15 cellular contexts compared by ENCODE assay signal in genomic region chr15:26391556-26392229, GRCh38.
"Had no signal": no experiment of that assay in that cellular context is flagged by ENCODE, and none has a peak within 500 bp of the region (broad histone marks: within the 10 kb centered on the region; RNA-seq: fewer than 3 reads in every experiment).

No MANE protein-coding gene starts in this region.

- H3K27me3 Mint-ChIP-seq: stimulated activated naive CD8-positive, alpha-beta T cell treated with anti-CD3 and anti-CD28 coated beads, Interleukin-15, Interleukin-2, amounts not matched to agents 100 ng/mL and 50 ng/mL, for 24 hours had no signal

- ATAC-seq: left lobe of liver, upper lobe of right lung had no signal

- H3K9me3 Mint-ChIP-seq: neural crest cell had no signal

- H3K27ac Mint-ChIP-seq: stimulated activated naive CD8-positive, alpha-beta T cell treated with anti-CD3 and anti-CD28 coated beads, Interleukin-15, Interleukin-2, amounts not matched to agents 100 ng/mL and 50 ng/mL, for 24 hours had no signal

- H3K9me3 ChIP-seq: esophagus squamous epithelium, upper lobe of right lung had no signal

- H3K4me1 ChIP-seq: esophagus squamous epithelium, parathyroid adenoma, upper lobe of right lung had no signal

- H3K36me3 ChIP-seq: cardiac muscle cell, esophagus squamous epithelium, upper lobe of right lung had no signal

- H2AFZ ChIP-seq: parathyroid adenoma had no signal

- H3K79me2 ChIP-seq: parathyroid adenoma had no signal

- H3K27ac ChIP-seq: cardiac muscle cell, esophagus squamous epithelium, parathyroid adenoma, upper lobe of right lung had no signal

- H3K4me1 Mint-ChIP-seq: neural crest cell had no signal

- H3K4me3 ChIP-seq: cardiac muscle cell, esophagus squamous epithelium, upper lobe of right lung had no signal

- H3K27me3 ChIP-seq: cardiac muscle cell, esophagus squamous epithelium, upper lobe of right lung had no signal

- H3K4me3 Mint-ChIP-seq: neural crest cell; stimulated activated naive CD8-positive, alpha-beta T cell treated with anti-CD3 and anti-CD28 coated beads, Interleukin-15, Interleukin-2, amounts not matched to agents 100 ng/mL and 50 ng/mL, for 24 hours had no signal

- DNase-seq: activated CD4-positive, alpha-beta T cell treated with anti-CD3 and anti-CD28 coated beads for 1 hour; activated CD4-positive, alpha-beta T cell treated with anti-CD3 and anti-CD28 coated beads, Interleukin-2, amount 50 U/mL, for 48 hours; activated naive CD4-positive, alpha-beta T cell; activated T-cell treated with anti-CD3 and anti-CD28 coated beads, Interleukin-2, amount 50 U/mL, for 48 hours; esophagus squamous epithelium; foreskin fibroblast; mesenchymal stem cell; stimulated activated CD4-positive, alpha-beta T cell treated with anti-CD3 and anti-CD28 coated beads, Interleukin-15, amount 100 ng/mL, for 24 hours; stimulated activated CD4-positive, alpha-beta T cell treated with anti-CD3 and anti-CD28 coated beads, Interleukin-4, amount 100 ng/mL, for 24 hours; upper lobe of right lung had no signal
